In genomic region chr14:76868453-76869170, GRCh38 we compare ENCODE assay signal across 3 cellular contexts.
TF ChIP-seq lines count a peak whose summit lies in the region.

No MANE protein-coding gene starts in this region.

TF ChIP-seq in HCT116, 20 proteins besides CTCF, POLR2A, EP300 and RAD21:
- no peak for TF ChIP-seq SIN3A (IDR thresholded peaks at IDR 0.05; ENCODE audit: low read depth)
- TF ChIP-seq ELF1 (IDR thresholded peaks at IDR 0.05; ENCODE audit: borderline replicate concordance, low read depth) = no peak
- no peak for TF ChIP-seq JUND (IDR thresholded peaks at IDR 0.05)
- no peak for TF ChIP-seq ZBTB33 (IDR thresholded peaks at IDR 0.05; ENCODE audit: extremely low read depth, insufficient replicate concordance, low read length)
- TF ChIP-seq TCF7L2 (IDR thresholded peaks at IDR 0.05; ENCODE audit: borderline replicate concordance, extremely low read depth, insufficient read depth, insufficient read length) = no peak
- TF ChIP-seq YY1 (IDR thresholded peaks at IDR 0.05; ENCODE audit: extremely low read depth, insufficient replicate concordance, low read depth, low read length) = no peak
- TF ChIP-seq CEBPB (IDR thresholded peaks at IDR 0.05; ENCODE audit: low read depth) = no peak
- TF ChIP-seq EGR1 (IDR thresholded peaks at IDR 0.05; ENCODE audit: low read depth) = no peak
- no peak for TF ChIP-seq SRF (IDR thresholded peaks at IDR 0.05; ENCODE audit: low read depth)
- TF ChIP-seq ZNF274 (IDR thresholded peaks at IDR 0.05; ENCODE audit: low read depth, low read length) = no peak
- no peak for TF ChIP-seq POLR2AphosphoS5 (IDR thresholded peaks at IDR 0.05; ENCODE audit: low read depth, low read length)
- TF ChIP-seq MAX (IDR thresholded peaks at IDR 0.05) = no peak

TF ChIP-seq in H1, 55 proteins besides CTCF, POLR2A, EP300 and RAD21 (continues in another document):
- TF ChIP-seq SRF (IDR thresholded peaks at IDR 0.05; ENCODE audit: low read depth, low read length) (no peak), ASH2L (IDR thresholded peaks at IDR 0.05; ENCODE audit: low read length) (no peak), POLR2AphosphoS5 (IDR thresholded peaks at IDR 0.05; ENCODE audit: low read depth, low read length) (no peak), ZNF274 (IDR thresholded peaks at IDR 0.05; ENCODE audit: borderline replicate concordance, extremely low read depth, low read length) (no peak), MAFK (IDR thresholded peaks at IDR 0.05; ENCODE audit: low read depth, low read length) (no peak), CHD7 (IDR thresholded peaks at IDR 0.05; ENCODE audit: insufficient replicate concordance, low read length) (no peak), PHF8 (conservative IDR thresholded peaks at IDR 0.05; ENCODE audit: low read depth, low read length) (no peak), EZH2 (IDR thresholded peaks at IDR 0.05; ENCODE audit: low read depth, low read length, severe bottlenecking) (no peak), FOSL1 (IDR thresholded peaks at IDR 0.05; ENCODE audit: insufficient read depth, low read depth, low read length) (no peak), EGR1 (IDR thresholded peaks at IDR 0.05; ENCODE audit: borderline replicate concordance, low read depth, low read length) (no peak), CEBPB (IDR thresholded peaks at IDR 0.05; ENCODE audit: low read depth, low read length) (no peak), YY1 (IDR thresholded peaks at IDR 0.05; ENCODE audit: low read depth, low read length) (no peak), SIN3A (conservative IDR thresholded peaks at IDR 0.05 in 1 of 2, IDR thresholded peaks at IDR 0.05 in 1 of 2; ENCODE audit: low read depth in 1 of 2, low read length in 2 of 2) (no peak), KDM4A (IDR thresholded peaks at IDR 0.05; ENCODE audit: low read depth, low read length, severe bottlenecking) (no peak), RBBP5 (IDR thresholded peaks at IDR 0.05; ENCODE audit: borderline replicate concordance, low read depth, low read length) (no peak), NANOG (IDR thresholded peaks at IDR 0.05; ENCODE audit: insufficient read depth, low read depth, low read length, poor library complexity, severe bottlenecking) (no peak), TAF7 (optimal IDR thresholded peaks at IDR 0.05; ENCODE audit: borderline replicate concordance, low read depth, low read length) (no peak), TCF12 (IDR thresholded peaks at IDR 0.05; ENCODE audit: low read depth, low read length) (no peak), SIRT6 (IDR thresholded peaks at IDR 0.05; ENCODE audit: low read length) (no peak)

TF ChIP-seq in HEK293T, 16 proteins besides CTCF, POLR2A, EP300 and RAD21:
- no peak for TF ChIP-seq CTBP1 (IDR thresholded peaks at IDR 0.05; ENCODE audit: borderline replicate concordance)
- TF ChIP-seq FOXK2 (IDR thresholded peaks at IDR 0.05) = no peak
- TF ChIP-seq L3MBTL2 (conservative IDR thresholded peaks at IDR 0.05) = no peak
